8 cellular contexts compared by ENCODE assay signal in the genomic region with DNA sequence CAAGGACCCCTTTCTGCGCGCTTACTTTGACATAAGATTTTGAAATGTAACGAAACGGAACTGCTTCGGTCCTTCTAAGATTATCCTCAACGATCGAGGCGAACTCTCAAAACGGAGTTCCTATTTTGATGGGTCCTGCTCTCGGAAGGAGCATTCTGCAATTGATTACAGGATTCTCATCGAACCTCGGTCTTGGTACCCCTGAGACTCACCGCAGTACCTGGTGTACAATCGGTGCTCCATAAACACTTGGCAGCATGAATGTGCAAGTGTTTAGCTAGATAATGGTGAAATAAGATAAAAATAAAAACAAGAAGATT.
A peak's percentile ranks its signal among the peaks of the same experiment; 100 is the strongest.
DNase-seq lines count a peak whose midpoint lies in the region; ATAC-seq and TF ChIP-seq lines count a peak whose summit lies in the region.

No MANE protein-coding gene starts in this region.

- H3K9me3 ChIP-seq in mucosa of rectum (ENCODE audit: control insufficient read depth in 2 of 2, low read length in 2 of 2) = no peaks in the 10 kb centered on the region

- no peaks in the 10 kb centered on the region for H3K27me3 ChIP-seq in mucosa of rectum (ENCODE audit: control insufficient read depth in 2 of 2, insufficient read depth in 2 of 2, low read length in 2 of 2)

- ATAC-seq in GM19351 (IDR thresholded peaks at IDR 0.05; ENCODE audit: unreplicated experiment) (peak; percentile 18), HG03460 (IDR thresholded peaks at IDR 0.05; ENCODE audit: unreplicated experiment) (peak; percentile 3)

- H3K4me1 ChIP-seq in mucosa of rectum (ENCODE audit: control insufficient read depth in 2 of 2, insufficient read depth in 2 of 2, low read length in 2 of 2) = peaks cover 4 to 12% of the 10 kb centered on the region in 2 donors

- peak overlapping the region; percentile 99 to 100 for H3K9ac ChIP-seq in mucosa of rectum (ENCODE audit: low read depth in 1 of 2, low read length in 2 of 2)

- no peak for TF ChIP-seq CTCF in cardiac fibroblast (IDR thresholded peaks at IDR 0.05; ENCODE audit: low read depth, low read length)

- peaks cover 5 to 14% of the 10 kb centered on the region in 2 donors for H3K36me3 ChIP-seq in mucosa of rectum (ENCODE audit: control insufficient read depth in 2 of 2, insufficient read depth in 2 of 2, low read length in 2 of 2)

- H3K4me3 ChIP-seq in cardiac fibroblast (replicated peaks in 1 of 2; ENCODE audit: low read depth in 2 of 2, low read length in 2 of 2) = peak overlapping the region; percentile 81 to 88
- peak overlapping the region; percentile 97 to 100 for H3K4me3 ChIP-seq in mucosa of rectum (ENCODE audit: low read length in 2 of 2)

- peak overlapping the region; percentile 91 to 92 for H3K27ac ChIP-seq in mucosa of rectum (ENCODE audit: low read depth in 2 of 2, low read length in 2 of 2)

- DNase-seq in cardiac fibroblast (ENCODE audit: low read depth in 2 of 2) (no peak), KBM-7 (no peak), SKM-1 treated with dmso at 0.1 percent for 144 hours (lab: John Stamatoyannopoulos, UW; ENCODE audit: unreplicated experiment) (no peak), NCI-H2107 treated with DMSO at 0.1 percent for 48 hours (lab: John Stamatoyannopoulos, UW; ENCODE audit: unreplicated experiment) (no peak), DMS114 treated with DMSO at 0.1 percent for 48 hours (lab: John Stamatoyannopoulos, UW; ENCODE audit: unreplicated experiment) (no peak)

- in situ Hi-C loops in KBM-7 (cut with MboI; ENCODE audit: low pct_unique_long_range_greater_than_20kb, low sequenced_read_pairs) = loop anchor here (25.0 kb wide), 1 partner anchor 259 kb away; a partner anchor contains a TSS
